Comparison of ENCODE assay signal across 9 cellular contexts in the genomic region with DNA sequence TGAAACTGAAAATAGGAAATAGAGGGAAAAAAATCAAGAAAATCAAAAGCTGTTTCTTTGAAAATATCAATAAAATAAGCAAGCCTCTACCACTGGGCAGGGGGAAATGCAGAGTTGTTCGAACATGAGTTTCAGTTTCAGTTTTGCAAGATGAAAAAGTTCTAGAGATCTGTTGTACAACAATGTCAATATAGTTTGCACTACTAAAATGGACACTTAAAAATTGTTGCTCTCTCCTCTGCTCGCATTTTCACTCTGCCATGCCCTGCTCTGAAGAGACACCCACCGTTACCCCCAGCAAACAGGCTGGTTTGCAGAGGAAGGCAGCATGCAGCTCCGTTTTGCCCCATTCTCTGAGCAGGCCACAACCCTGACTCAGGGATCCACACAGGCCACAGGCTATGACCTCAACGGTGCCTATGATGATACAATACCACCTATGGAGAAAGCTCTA.
DNase-seq lines count a peak whose midpoint lies in the region; ATAC-seq, FAIRE-seq and TF ChIP-seq lines count a peak whose summit lies in the region.
"Had no signal": no experiment of that assay in that cellular context is flagged by ENCODE, and none has a peak within 500 bp of the region (broad histone marks: within the 10 kb centered on the region; RNA-seq: fewer than 3 reads in every experiment).

No MANE protein-coding gene starts in this region.

- H2AFZ ChIP-seq in SU-DHL-6 (ENCODE audit: low read depth, low read length, severe bottlenecking): no peak overlapping the region

- H3K36me3 Mint-ChIP-seq in activated naive CD8-positive, alpha-beta T cell treated with anti-CD3 and anti-CD28 coated beads, Interleukin-2, amount 10 ng/mL, durations not matched to agents 7 days and 5 days: peaks cover 59% of the 10 kb centered on the region

- H3K4me3 ChIP-seq in SU-DHL-6 (ENCODE audit: insufficient read depth, low read length, poor library complexity, severe bottlenecking) (peak overlapping the region; percentile 48), small intestine (ENCODE audit: low read depth in 1 of 2, low read length in 2 of 2) (peak overlapping the region in 1 of 2 donors; percentile 42)

- 8 to 29% (median 16%) methylated on average over 5 of the region's 5 CpGs for WGBS in small intestine, 3 donors

- H3K9me3 ChIP-seq in SU-DHL-6 (ENCODE audit: insufficient read depth, low read length) (no peaks in the 10 kb centered on the region), small intestine (ENCODE audit: control insufficient read depth, low read depth) (no peaks in the 10 kb centered on the region)

- no peaks in the 10 kb centered on the region for H3K27me3 Mint-ChIP-seq in activated naive CD8-positive, alpha-beta T cell treated with anti-CD3 and anti-CD28 coated beads, Interleukin-2, amount 10 ng/mL, durations not matched to agents 7 days and 5 days

- H3F3A ChIP-seq in SU-DHL-6 (ENCODE audit: insufficient read depth): peaks cover 14% of the 10 kb centered on the region

- H3K36me3 ChIP-seq in SU-DHL-6 (ENCODE audit: low read length) (peaks cover 21% of the 10 kb centered on the region), small intestine (ENCODE audit: control insufficient read depth in 2 of 2, insufficient read depth in 2 of 2, low read length in 2 of 2) (peaks cover 0 to 2% of the 10 kb centered on the region in 2 donors)

- no peak for TF ChIP-seq CTCF in SU-DHL-6 (IDR thresholded peaks at IDR 0.05; ENCODE audit: insufficient read depth, low read length, poor library complexity, severe bottlenecking)

- POLR2A ChIA-PET in activated naive CD8-positive, alpha-beta T cell treated with anti-CD3 and anti-CD28 coated beads, Interleukin-2, amount 10 ng/mL, durations not matched to agents 7 days and 5 days (lab: Charles Lee): interaction anchor here (0.9 to 1.2 kb wide), 3 partner anchors 65 to 310 kb away, joined by 3 read pairs; a partner anchor contains a TSS

- ATAC-seq in activated naive CD8-positive, alpha-beta T cell treated with anti-CD3 and anti-CD28 coated beads, Interleukin-2, amount 10 ng/mL, durations not matched to agents 7 days and 5 days (ENCODE audit: low read depth): peak; percentile 96
- ATAC-seq in GM21737 (IDR thresholded peaks at IDR 0.05; ENCODE audit: unreplicated experiment): no peak

- H3K27ac ChIP-seq in SU-DHL-6 (ENCODE audit: low read depth, low read length): no peak overlapping the region; the same call in 1 of the 2 replicates
- peak overlapping the region; percentile 42 to 50 for H3K27ac ChIP-seq in small intestine (ENCODE audit: low read depth in 1 of 2, low read length in 1 of 2)

- H3K4me3 Mint-ChIP-seq in activated naive CD8-positive, alpha-beta T cell treated with anti-CD3 and anti-CD28 coated beads, Interleukin-2, amount 10 ng/mL, durations not matched to agents 7 days and 5 days: peak overlapping the region; percentile 90

- H4K20me1 ChIP-seq in SU-DHL-6 (ENCODE audit: low read depth, low read length): no peaks in the 10 kb centered on the region

- DNase-seq in DMS53 treated with DMSO at 0.1 percent for 48 hours (lab: John Stamatoyannopoulos, UW; ENCODE audit: unreplicated experiment): peak; percentile 4
- peak; percentile 62 for DNase-seq in activated naive CD8-positive, alpha-beta T cell treated with anti-CD3 and anti-CD28 coated beads, Interleukin-2, amount 10 ng/mL, durations not matched to agents 7 days and 5 days
- peak; percentile 61 for DNase-seq in small intestine
- DNase-seq in NCI-H2029 (lab: John Stamatoyannopoulos, UW): no peak
- DNase-seq in COR-L47 (lab: John Stamatoyannopoulos, UW): no peak
- no peak for DNase-seq in NCI-H1436 treated with DMSO at 0.1 percent for 48 hours (lab: John Stamatoyannopoulos, UW)

- H3K27me3 ChIP-seq in SU-DHL-6 (ENCODE audit: low read length) (no peaks in the 10 kb centered on the region), small intestine (ENCODE audit: control insufficient read depth in 2 of 2, insufficient read depth in 2 of 2, low read length in 2 of 2) (no peaks in the 10 kb centered on the region)

- H3K9ac ChIP-seq in SU-DHL-6 (ENCODE audit: low read length): peak overlapping the region; percentile 36

- peaks cover 25% of the 10 kb centered on the region for H3K4me1 Mint-ChIP-seq in activated naive CD8-positive, alpha-beta T cell treated with anti-CD3 and anti-CD28 coated beads, Interleukin-2, amount 10 ng/mL, durations not matched to agents 7 days and 5 days

- H3K79me2 ChIP-seq in SU-DHL-6 (ENCODE audit: insufficient read depth, low read length): peaks cover 69% of the 10 kb centered on the region

- no peak for FAIRE-seq in small intestine (lab: Jason Lieb, UNC)
- FAIRE-seq: G401.6 had no signal

- peak overlapping the region; percentile 89 for H3K4me2 ChIP-seq in SU-DHL-6 (ENCODE audit: low read depth, low read length, poor library complexity, severe bottlenecking)

- no peaks in the 10 kb centered on the region for H3K4me1 ChIP-seq in small intestine (ENCODE audit: control insufficient read depth in 2 of 2, insufficient read depth in 1 of 2, low read depth in 1 of 2, low read length in 1 of 2)

- H3K27ac Mint-ChIP-seq in activated naive CD8-positive, alpha-beta T cell treated with anti-CD3 and anti-CD28 coated beads, Interleukin-2, amount 10 ng/mL, durations not matched to agents 7 days and 5 days: peak overlapping the region; percentile 94

- peaks cover 5% of the 10 kb centered on the region for H3K9me3 Mint-ChIP-seq in activated naive CD8-positive, alpha-beta T cell treated with anti-CD3 and anti-CD28 coated beads, Interleukin-2, amount 10 ng/mL, durations not matched to agents 7 days and 5 days

- no peaks in the 10 kb centered on the region for H3K9me2 ChIP-seq in SU-DHL-6 (replicated peaks; ENCODE audit: insufficient read depth, low read length)

Comparison
In these comparisons a context has a peak if more than half of its experiments do, and no peak if none do; other contexts are left out.
1. DNase-seq: peak in DMS53 treated with DMSO at 0.1 percent for 48 hours (single experiment), activated naive CD8-positive, alpha-beta T cell treated with anti-CD3 and anti-CD28 coated beads, Interleukin-2, amount 10 ng/mL, durations not matched to agents 7 days and 5 days (single experiment) and small intestine (single experiment); none in NCI-H2029 (single experiment), COR-L47 (single experiment) and NCI-H1436 treated with DMSO at 0.1 percent for 48 hours (single experiment).